10 cellular contexts compared by ENCODE assay signal in genomic region chr2:25323042-25323514, GRCh38. TPM values are rescaled to one million over a fixed set of nuclear protein-coding genes. Genes with fewer than 3 reads are reported as not detected.
DNase-seq lines count a peak whose midpoint lies in the region; ATAC-seq, FAIRE-seq and TF ChIP-seq lines count a peak whose summit lies in the region.
"Had no signal": no experiment of that assay in that cellular context is flagged by ENCODE, and none has a peak within 500 bp of the region (broad histone marks: within the 10 kb centered on the region; RNA-seq: fewer than 3 reads in every experiment).

No MANE protein-coding gene starts in this region.

- POLR2A ChIA-PET in WTC11 (lab: Charles Lee), result interaction anchor here (0.6 to 1.2 kb wide), 2 partner anchors 9 to 124 kb away, joined by 3 to 8 read pairs; no protein-coding TSS in a partner anchor

- peak; percentile 94 for ATAC-seq in WTC11
- no peak for ATAC-seq in HG02571 (IDR thresholded peaks at IDR 0.05; ENCODE audit: unreplicated experiment)
- ATAC-seq in HG02973 (IDR thresholded peaks at IDR 0.05; ENCODE audit: unreplicated experiment), result no peak

- H3K4me1 Mint-ChIP-seq in WTC11, result peaks cover 20% of the 10 kb centered on the region
- H3K4me1 Mint-ChIP-seq in endothelial cell (ENCODE audit: unreplicated experiment), result peaks cover 4% of the 10 kb centered on the region

- TF ChIP-seq CTCF in WTC11 (IDR thresholded peaks at IDR 0.05) (no peak), bronchial epithelial cell (IDR thresholded peaks at IDR 0.05; ENCODE audit: insufficient read depth, low read length, severe bottlenecking) (no peak), endothelial cell (IDR thresholded peaks at IDR 0.05; ENCODE audit: unreplicated experiment) (no peak)

- H3K9me3 Mint-ChIP-seq in WTC11 (peaks cover 13% of the 10 kb centered on the region), endothelial cell (ENCODE audit: unreplicated experiment) (no peaks in the 10 kb centered on the region)

- H3K4me3 Mint-ChIP-seq in WTC11 (no peak overlapping the region), endothelial cell (ENCODE audit: unreplicated experiment) (no peak overlapping the region)

- no peak overlapping the region for H3K27ac Mint-ChIP-seq in WTC11
- no peak overlapping the region for H3K27ac Mint-ChIP-seq in endothelial cell (ENCODE audit: unreplicated experiment)

- peak; percentile 18 for FAIRE-seq in bronchial epithelial cell (lab: Jason Lieb, UNC)

- no peak overlapping the region for H3K4me3 ChIP-seq in bronchial epithelial cell (ENCODE audit: low read depth, low read length)
- H3K4me3 ChIP-seq: PC-9, prostate gland had no signal

- DNase-seq in EH (ENCODE audit: low read depth), result peak; percentile 84
- peak; percentile 71 for DNase-seq in WTC11 (ENCODE audit: low spot score)
- DNase-seq in bronchial epithelial cell (ENCODE audit: low read depth), result no peak
- DNase-seq in retina, result peak; percentile 77
- DNase-seq in hippocampal formation (lab: John Stamatoyannopoulos, UW), result no peak
- no peak for DNase-seq in endothelial cell (ENCODE audit: low spot score)
- DNase-seq: PC-9 had no signal

- H3K36me3 ChIP-seq in bronchial epithelial cell (ENCODE audit: control insufficient read depth, insufficient read depth, low read length), result peaks cover 1% of the 10 kb centered on the region

- H3K36me3 Mint-ChIP-seq in WTC11 (peaks cover 14% of the 10 kb centered on the region), endothelial cell (ENCODE audit: low read depth, unreplicated experiment) (peaks cover 5% of the 10 kb centered on the region)

- H3K27me3 Mint-ChIP-seq in WTC11 (ENCODE audit: low read depth) (no peaks in the 10 kb centered on the region), endothelial cell (ENCODE audit: unreplicated experiment) (peaks cover 5% of the 10 kb centered on the region)

- CTCF ChIA-PET in WTC11 (lab: Charles Lee), result interaction anchor here (1.0 to 2.5 kb wide), 11 partner anchors 8 to 342 kb away, joined by 3 to 14 read pairs (median 4); no protein-coding TSS in a partner anchor

- no peaks in the 10 kb centered on the region for H3K27me3 ChIP-seq in bronchial epithelial cell (ENCODE audit: control insufficient read depth, insufficient read depth, low read length)

TF ChIP-seq in WTC11, 78 proteins besides CTCF, POLR2A, EP300 and RAD21 (continues in another document):
- TF ChIP-seq NR3C1 (CRISPR knock-in tag; conservative IDR thresholded peaks at IDR 0.05; ENCODE audit: low read depth) (no peak), NFE2L1 (CRISPR knock-in tag; IDR thresholded peaks at IDR 0.05) (no peak), RELA (CRISPR knock-in tag; IDR thresholded peaks at IDR 0.05; ENCODE audit: borderline replicate concordance) (no peak), KAT7 (CRISPR knock-in tag; IDR thresholded peaks at IDR 0.05; ENCODE audit: borderline replicate concordance) (no peak), MLX (CRISPR knock-in tag; IDR thresholded peaks at IDR 0.05) (no peak), TCF7 (CRISPR knock-in tag; IDR thresholded peaks at IDR 0.05; ENCODE audit: low read depth) (no peak), NFYB (CRISPR knock-in tag; conservative IDR thresholded peaks at IDR 0.05; ENCODE audit: low read depth) (peak; percentile 82), CDX4 (CRISPR knock-in tag; IDR thresholded peaks at IDR 0.05; ENCODE audit: borderline replicate concordance) (no peak), ZNF317 (CRISPR knock-in tag; IDR thresholded peaks at IDR 0.05; ENCODE audit: borderline replicate concordance, low read depth) (no peak), AR (CRISPR knock-in tag; IDR thresholded peaks at IDR 0.05) (no peak), ARID4B (CRISPR knock-in tag; IDR thresholded peaks at IDR 0.05; ENCODE audit: borderline replicate concordance) (no peak), ESRRA (CRISPR knock-in tag; IDR thresholded peaks at IDR 0.05; ENCODE audit: borderline replicate concordance) (no peak), USF2 (CRISPR knock-in tag; IDR thresholded peaks at IDR 0.05) (peak; percentile 95), ZSCAN18 (CRISPR knock-in tag; IDR thresholded peaks at IDR 0.05) (no peak)

RNA-seq across cellular contexts. Expression of gene DNMT3A, which starts 18.6 kb away (rescaled TPM):
- total RNA-seq in WTC11 (2021) (154 to 162 TPM (median 154 TPM) in 3 replicates), bronchial epithelial cell (12.9 and 21.3 TPM in 2 replicates), endothelial cell (ENCODE audit: unreplicated experiment) (177 TPM)

Comparison
In these comparisons a context has a peak if more than half of its experiments do, and no peak if none do; other contexts are left out.
1. DNase-seq: peak in EH (single experiment), WTC11 (single experiment) and retina (single experiment); none in bronchial epithelial cell (single experiment), hippocampal formation (0 of 2) and endothelial cell (single experiment).